In the genomic region with DNA sequence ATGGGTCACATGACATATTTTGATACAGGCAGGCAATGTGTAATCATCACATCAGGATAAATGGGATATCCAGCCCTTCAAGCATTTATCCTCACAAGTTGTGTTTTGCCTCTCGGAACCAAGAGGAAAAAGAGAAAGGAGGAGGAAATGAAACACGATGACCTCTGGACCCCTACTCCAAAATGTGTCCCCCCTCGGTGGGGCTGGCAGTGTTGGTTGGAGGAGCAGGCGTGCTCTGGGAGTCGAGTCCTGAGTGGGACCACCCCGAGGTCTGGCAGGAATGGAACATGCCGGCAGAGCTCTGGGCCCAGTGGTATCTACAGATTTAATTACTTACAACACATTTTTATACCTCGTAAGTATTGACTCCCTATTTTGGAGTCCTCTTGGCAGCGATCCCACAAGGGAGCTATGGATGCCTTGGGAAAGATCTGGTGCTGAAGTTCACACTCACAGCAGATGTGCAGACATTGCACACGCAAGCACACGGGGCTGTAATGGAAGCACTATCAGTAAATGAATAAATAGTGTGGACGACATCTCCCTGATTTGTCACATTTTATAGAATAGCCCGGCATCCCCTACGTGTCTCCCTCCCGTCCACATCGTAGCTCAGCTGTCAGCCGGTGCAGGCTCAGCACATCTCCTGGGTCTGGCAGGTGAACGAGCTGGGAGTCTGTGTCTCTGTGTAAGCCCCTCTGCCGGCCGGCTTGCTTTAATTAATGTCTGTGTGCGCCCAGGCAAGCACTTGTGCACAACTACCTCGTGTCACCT, we compare ENCODE assay signal across 1 cellular context.
TF ChIP-seq lines count a peak whose summit lies in the region.

No MANE protein-coding gene starts in this region.

TF ChIP-seq in GM23338, 12 proteins besides CTCF, POLR2A, EP300 and RAD21 (continued from another document):
- TF ChIP-seq STAT1 (IDR thresholded peaks at IDR 0.05; ENCODE audit: unreplicated experiment) (no peak), ZNF331 (CRISPR knock-in tag; IDR thresholded peaks at IDR 0.05; ENCODE audit: low read depth) (no peak), CREB1 (CRISPR knock-in tag; IDR thresholded peaks at IDR 0.05; ENCODE audit: low read depth) (no peak), JUNB (IDR thresholded peaks at IDR 0.05; ENCODE audit: unreplicated experiment) (no peak), EZH2phosphoT487 (IDR thresholded peaks at IDR 0.05; ENCODE audit: unreplicated experiment) (no peak), ZNF114 (CRISPR knock-in tag; IDR thresholded peaks at IDR 0.05) (no peak)
- TF ChIP-seq, protein P1, sequence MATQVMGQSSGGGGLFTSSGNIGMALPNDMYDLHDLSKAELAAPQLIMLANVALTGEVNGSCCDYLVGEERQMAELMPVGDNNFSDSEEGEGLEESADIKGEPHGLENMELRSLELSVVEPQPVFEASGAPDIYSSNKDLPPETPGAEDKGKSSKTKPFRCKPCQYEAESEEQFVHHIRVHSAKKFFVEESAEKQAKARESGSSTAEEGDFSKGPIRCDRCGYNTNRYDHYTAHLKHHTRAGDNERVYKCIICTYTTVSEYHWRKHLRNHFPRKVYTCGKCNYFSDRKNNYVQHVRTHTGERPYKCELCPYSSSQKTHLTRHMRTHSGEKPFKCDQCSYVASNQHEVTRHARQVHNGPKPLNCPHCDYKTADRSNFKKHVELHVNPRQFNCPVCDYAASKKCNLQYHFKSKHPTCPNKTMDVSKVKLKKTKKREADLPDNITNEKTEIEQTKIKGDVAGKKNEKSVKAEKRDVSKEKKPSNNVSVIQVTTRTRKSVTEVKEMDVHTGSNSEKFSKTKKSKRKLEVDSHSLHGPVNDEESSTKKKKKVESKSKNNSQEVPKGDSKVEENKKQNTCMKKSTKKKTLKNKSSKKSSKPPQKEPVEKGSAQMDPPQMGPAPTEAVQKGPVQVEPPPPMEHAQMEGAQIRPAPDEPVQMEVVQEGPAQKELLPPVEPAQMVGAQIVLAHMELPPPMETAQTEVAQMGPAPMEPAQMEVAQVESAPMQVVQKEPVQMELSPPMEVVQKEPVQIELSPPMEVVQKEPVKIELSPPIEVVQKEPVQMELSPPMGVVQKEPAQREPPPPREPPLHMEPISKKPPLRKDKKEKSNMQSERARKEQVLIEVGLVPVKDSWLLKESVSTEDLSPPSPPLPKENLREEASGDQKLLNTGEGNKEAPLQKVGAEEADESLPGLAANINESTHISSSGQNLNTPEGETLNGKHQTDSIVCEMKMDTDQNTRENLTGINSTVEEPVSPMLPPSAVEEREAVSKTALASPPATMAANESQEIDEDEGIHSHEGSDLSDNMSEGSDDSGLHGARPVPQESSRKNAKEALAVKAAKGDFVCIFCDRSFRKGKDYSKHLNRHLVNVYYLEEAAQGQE (IDR thresholded peaks at IDR 0.05; ENCODE audit: unreplicated experiment): no peak
- TF ChIP-seq, protein P2, sequence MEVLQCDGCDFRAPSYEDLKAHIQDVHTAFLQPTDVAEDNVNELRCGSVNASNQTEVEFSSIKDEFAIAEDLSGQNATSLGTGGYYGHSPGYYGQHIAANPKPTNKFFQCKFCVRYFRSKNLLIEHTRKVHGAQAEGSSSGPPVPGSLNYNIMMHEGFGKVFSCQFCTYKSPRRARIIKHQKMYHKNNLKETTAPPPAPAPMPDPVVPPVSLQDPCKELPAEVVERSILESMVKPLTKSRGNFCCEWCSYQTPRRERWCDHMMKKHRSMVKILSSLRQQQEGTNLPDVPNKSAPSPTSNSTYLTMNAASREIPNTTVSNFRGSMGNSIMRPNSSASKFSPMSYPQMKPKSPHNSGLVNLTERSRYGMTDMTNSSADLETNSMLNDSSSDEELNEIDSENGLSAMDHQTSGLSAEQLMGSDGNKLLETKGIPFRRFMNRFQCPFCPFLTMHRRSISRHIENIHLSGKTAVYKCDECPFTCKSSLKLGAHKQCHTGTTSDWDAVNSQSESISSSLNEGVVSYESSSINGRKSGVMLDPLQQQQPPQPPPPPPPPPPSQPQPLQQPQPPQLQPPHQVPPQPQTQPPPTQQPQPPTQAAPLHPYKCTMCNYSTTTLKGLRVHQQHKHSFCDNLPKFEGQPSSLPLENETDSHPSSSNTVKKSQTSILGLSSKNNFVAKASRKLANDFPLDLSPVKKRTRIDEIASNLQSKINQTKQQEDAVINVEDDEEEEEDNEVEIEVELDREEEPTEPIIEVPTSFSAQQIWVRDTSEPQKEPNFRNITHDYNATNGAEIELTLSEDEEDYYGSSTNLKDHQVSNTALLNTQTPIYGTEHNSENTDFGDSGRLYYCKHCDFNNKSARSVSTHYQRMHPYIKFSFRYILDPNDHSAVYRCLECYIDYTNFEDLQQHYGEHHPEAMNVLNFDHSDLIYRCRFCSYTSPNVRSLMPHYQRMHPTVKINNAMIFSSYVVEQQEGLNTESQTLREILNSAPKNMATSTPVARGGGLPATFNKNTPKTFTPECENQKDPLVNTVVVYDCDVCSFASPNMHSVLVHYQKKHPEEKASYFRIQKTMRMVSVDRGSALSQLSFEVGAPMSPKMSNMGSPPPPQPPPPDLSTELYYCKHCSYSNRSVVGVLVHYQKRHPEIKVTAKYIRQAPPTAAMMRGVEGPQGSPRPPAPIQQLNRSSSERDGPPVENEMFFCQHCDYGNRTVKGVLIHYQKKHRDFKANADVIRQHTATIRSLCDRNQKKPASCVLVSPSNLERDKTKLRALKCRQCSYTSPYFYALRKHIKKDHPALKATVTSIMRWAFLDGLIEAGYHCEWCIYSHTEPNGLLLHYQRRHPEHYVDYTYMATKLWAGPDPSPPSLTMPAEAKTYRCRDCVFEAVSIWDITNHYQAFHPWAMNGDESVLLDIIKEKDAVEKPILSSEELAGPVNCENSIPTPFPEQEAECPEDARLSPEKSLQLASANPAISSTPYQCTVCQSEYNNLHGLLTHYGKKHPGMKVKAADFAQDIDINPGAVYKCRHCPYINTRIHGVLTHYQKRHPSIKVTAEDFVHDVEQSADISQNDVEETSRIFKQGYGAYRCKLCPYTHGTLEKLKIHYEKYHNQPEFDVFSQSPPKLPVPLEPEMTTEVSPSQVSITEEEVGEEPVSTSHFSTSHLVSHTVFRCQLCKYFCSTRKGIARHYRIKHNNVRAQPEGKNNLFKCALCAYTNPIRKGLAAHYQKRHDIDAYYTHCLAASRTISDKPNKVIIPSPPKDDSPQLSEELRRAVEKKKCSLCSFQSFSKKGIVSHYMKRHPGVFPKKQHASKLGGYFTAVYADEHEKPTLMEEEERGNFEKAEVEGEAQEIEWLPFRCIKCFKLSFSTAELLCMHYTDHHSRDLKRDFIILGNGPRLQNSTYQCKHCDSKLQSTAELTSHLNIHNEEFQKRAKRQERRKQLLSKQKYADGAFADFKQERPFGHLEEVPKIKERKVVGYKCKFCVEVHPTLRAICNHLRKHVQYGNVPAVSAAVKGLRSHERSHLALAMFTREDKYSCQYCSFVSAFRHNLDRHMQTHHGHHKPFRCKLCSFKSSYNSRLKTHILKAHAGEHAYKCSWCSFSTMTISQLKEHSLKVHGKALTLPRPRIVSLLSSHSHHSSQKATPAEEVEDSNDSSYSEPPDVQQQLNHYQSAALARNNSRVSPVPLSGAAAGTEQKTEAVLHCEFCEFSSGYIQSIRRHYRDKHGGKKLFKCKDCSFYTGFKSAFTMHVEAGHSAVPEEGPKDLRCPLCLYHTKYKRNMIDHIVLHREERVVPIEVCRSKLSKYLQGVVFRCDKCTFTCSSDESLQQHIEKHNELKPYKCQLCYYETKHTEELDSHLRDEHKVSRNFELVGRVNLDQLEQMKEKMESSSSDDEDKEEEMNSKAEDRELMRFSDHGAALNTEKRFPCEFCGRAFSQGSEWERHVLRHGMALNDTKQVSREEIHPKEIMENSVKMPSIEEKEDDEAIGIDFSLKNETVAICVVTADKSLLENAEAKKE (CRISPR knock-in tag; IDR thresholded peaks at IDR 0.05): no peak
